ENCODE assay signal across 36 cellular contexts in the genomic region with DNA sequence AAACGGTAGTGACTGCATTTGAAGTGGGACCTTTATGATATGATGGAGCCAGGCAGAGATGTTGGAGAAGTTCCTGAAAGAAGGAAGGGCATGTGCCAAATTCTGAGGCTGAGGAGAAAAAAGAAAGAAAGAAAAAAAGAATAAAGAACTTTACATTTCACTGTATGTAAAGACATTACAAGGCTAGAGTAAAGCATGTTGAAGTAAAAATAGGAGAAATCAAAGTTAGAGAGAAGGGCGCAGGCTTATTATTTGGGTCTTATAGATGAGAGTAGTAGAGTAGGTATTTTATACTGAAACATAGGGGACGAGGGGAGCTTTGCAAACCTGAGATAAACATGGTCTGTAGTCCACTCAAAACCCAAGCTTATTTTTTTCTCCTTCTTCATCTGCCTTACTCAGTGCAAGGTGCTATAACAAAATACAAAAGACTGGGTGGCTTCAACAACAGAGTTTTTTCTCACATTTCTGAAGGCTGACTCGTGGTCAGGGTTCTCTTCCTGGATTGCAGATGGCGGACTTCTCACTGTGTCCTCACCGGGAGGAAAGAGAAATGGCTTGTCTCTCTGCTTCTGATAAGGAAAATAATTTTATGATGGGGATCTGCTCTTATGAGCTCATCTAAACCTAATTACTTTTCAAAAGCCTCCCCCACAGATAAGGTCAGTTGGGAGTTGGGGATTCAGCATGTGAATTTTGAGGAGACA. TPM values are rescaled to one million over a fixed set of nuclear protein-coding genes. Genes with fewer than 3 reads are reported as not detected.
"Had no signal": no experiment of that assay in that cellular context is flagged by ENCODE, and none has a peak within 500 bp of the region (broad histone marks: within the 10 kb centered on the region; RNA-seq: fewer than 3 reads in every experiment).

No MANE protein-coding gene starts in this region.

- H3K27ac ChIP-seq: epithelial cell of prostate, gastrocnemius medialis, left lung, ovary, psoas muscle, sigmoid colon, stomach, thyroid gland had no signal

- H3K4me3 ChIP-seq: gastrocnemius medialis, left lung, ovary, psoas muscle, sigmoid colon, stomach, thyroid gland had no signal

- H3K36me3 ChIP-seq: gastrocnemius medialis, left lung, ovary, sigmoid colon, stomach, thyroid gland had no signal

- FAIRE-seq: colon, islet of Langerhans had no signal

- DNase-seq: effector CD8-positive, alpha-beta T cell; endodermal cell; gastrocnemius medialis; head of caudate nucleus; left cardiac atrium; left lung; naive thymus-derived CD8-positive, alpha-beta T cell; occipital lobe; ovary; posterior cingulate gyrus; psoas muscle; right cardiac atrium; sigmoid colon; stimulated activated CD4-positive, alpha-beta T cell treated with anti-CD3 and anti-CD28 coated beads, Interleukin-2, amount 100 ng/mL, for 24 hours; stimulated activated CD4-positive, alpha-beta T cell treated with anti-CD3 and anti-CD28 coated beads, Interleukin-4, amount 100 ng/mL, for 24 hours; stimulated activated naive CD4-positive, alpha-beta T cell treated with Interleukin-2 at 50 U/mL for 16 hours; stomach; thyroid gland; trophoblast cell had no signal

- H3K4me1 ChIP-seq: gastrocnemius medialis, left lung, psoas muscle, sigmoid colon, stomach, thyroid gland had no signal

- H3K9me3 ChIP-seq: gastrocnemius medialis, left lung, ovary, psoas muscle, sigmoid colon, stomach, thyroid gland had no signal

- H3K27me3 ChIP-seq: gastrocnemius medialis, left lung, ovary, sigmoid colon, stomach, thyroid gland had no signal

- ATAC-seq: esophagus mucosa; gastrocnemius medialis; left cardiac atrium; left lung; naive thymus-derived CD8-positive, alpha-beta T cell; psoas muscle; right cardiac atrium; stimulated activated effector memory CD8-positive, alpha-beta T cell treated with anti-CD3 and anti-CD28 coated beads, Interleukin-12 subunit alpha, Interleukin-12 subunit beta, amount 100 ng/mL, for 72 hours had no signal

RNA-seq across cellular contexts. Expression of gene HBG1, which starts 2.7 kb away (rescaled TPM):
- total RNA-seq: endodermal cell; esophagus mucosa; gastrocnemius medialis; glomerular endothelial cell; kidney epithelial cell; left cardiac atrium; left lung; lower leg skin; lung microvascular endothelial cell; mesenteric fat pad; myocyte; naive thymus-derived CD8-positive, alpha-beta T cell; renal cortical epithelial cell; right cardiac atrium; sigmoid colon; subcutaneous adipose tissue; thyroid gland had no signal
- polyA plus RNA-seq: naive thymus-derived CD8-positive, alpha-beta T cell; neural cell; ovary; psoas muscle; right cardiac atrium; sigmoid colon; stomach; urinary bladder had no signal

RNA-seq across cellular contexts. Expression of gene HBG2, which starts 7.7 kb away (rescaled TPM):
- total RNA-seq: esophagus mucosa; gastrocnemius medialis; glomerular endothelial cell; kidney epithelial cell; left cardiac atrium; left lung; lower leg skin; lung microvascular endothelial cell; mesenteric fat pad; myocyte; naive thymus-derived CD8-positive, alpha-beta T cell; renal cortical epithelial cell; sigmoid colon; subcutaneous adipose tissue; thyroid gland had no signal
- polyA plus RNA-seq: naive thymus-derived CD8-positive, alpha-beta T cell; neural cell; psoas muscle; sigmoid colon; urinary bladder had no signal

RNA-seq across cellular contexts. Expression of gene HBD, which starts 12.6 kb away (rescaled TPM):
- total RNA-seq: endodermal cell; esophagus mucosa; gastrocnemius medialis; glomerular endothelial cell; kidney epithelial cell; left cardiac atrium; lower leg skin; lung microvascular endothelial cell; myocyte; naive thymus-derived CD8-positive, alpha-beta T cell; occipital lobe; renal cortical epithelial cell; right cardiac atrium; sigmoid colon; skeletal muscle tissue; temporal lobe; urinary bladder had no signal
- polyA plus RNA-seq: naive thymus-derived CD8-positive, alpha-beta T cell; neural cell; ovary; right cardiac atrium; sigmoid colon; urinary bladder had no signal

RNA-seq across cellular contexts. Expression of gene HBB, which starts 20.1 kb away (rescaled TPM):
- total RNA-seq: endodermal cell; glomerular endothelial cell; kidney epithelial cell; lung microvascular endothelial cell; myocyte; naive thymus-derived CD8-positive, alpha-beta T cell; renal cortical epithelial cell had no signal
- polyA plus RNA-seq: neural cell had no signal

RNA-seq across cellular contexts. Expression of gene HBE1, which starts 22.8 kb away (rescaled TPM):
- total RNA-seq: esophagus mucosa; gastrocnemius medialis; glomerular endothelial cell; kidney epithelial cell; left cardiac atrium; left lung; lower leg skin; lung microvascular endothelial cell; mesenteric fat pad; myocyte; naive thymus-derived CD8-positive, alpha-beta T cell; psoas muscle; renal cortical epithelial cell; right cardiac atrium; sigmoid colon; subcutaneous adipose tissue had no signal
- polyA plus RNA-seq: naive thymus-derived CD8-positive, alpha-beta T cell; neural cell; psoas muscle; sigmoid colon; stomach had no signal
